8 cellular contexts compared by ENCODE assay signal in genomic region chr16:68529608-68529930, GRCh38. TPM values are rescaled to one million over a fixed set of nuclear protein-coding genes. Genes with fewer than 3 reads are reported as not detected.
DNase-seq lines count a peak whose midpoint lies in the region; ATAC-seq and TF ChIP-seq lines count a peak whose summit lies in the region.

No MANE protein-coding gene starts in this region.

- peaks cover 0 to 21% of the 10 kb centered on the region in 2 donors for H3K4me1 ChIP-seq in muscle layer of duodenum (ENCODE audit: control insufficient read depth in 1 of 2, insufficient read depth in 2 of 2, low read length in 2 of 2)

- peaks cover 15% of the 10 kb centered on the region for H3K4me1 Mint-ChIP-seq in chondrocyte (ENCODE audit: low read depth)

- H3K9me3 ChIP-seq in muscle layer of duodenum (ENCODE audit: control insufficient read depth in 1 of 2, low read length in 2 of 2): no peaks in the 10 kb centered on the region

- ATAC-seq in GM18519 (IDR thresholded peaks at IDR 0.05; ENCODE audit: low FRiP score, unreplicated experiment) (peak; percentile 10), HG03354 (IDR thresholded peaks at IDR 0.05; ENCODE audit: poor library complexity, severe bottlenecking, unreplicated experiment) (peak; percentile 13)

- H3K27me3 Mint-ChIP-seq in chondrocyte (ENCODE audit: low read depth): peaks cover 2% of the 10 kb centered on the region

- peak overlapping the region; percentile 84 for H3K4me3 Mint-ChIP-seq in chondrocyte (ENCODE audit: unreplicated experiment)

- H3K27me3 ChIP-seq in muscle layer of duodenum (ENCODE audit: low read depth, low read length): no peaks in the 10 kb centered on the region

- no peaks in the 10 kb centered on the region for H3K36me3 ChIP-seq in muscle layer of duodenum (ENCODE audit: control insufficient read depth in 1 of 2, insufficient read depth in 2 of 2, low read length in 2 of 2)

- H3K27ac Mint-ChIP-seq in chondrocyte (ENCODE audit: unreplicated experiment): peak overlapping the region; percentile 80

- H3K27ac ChIP-seq in muscle layer of duodenum (ENCODE audit: low read length): no peak overlapping the region

- TF ChIP-seq CTCF in chondrocyte (IDR thresholded peaks at IDR 0.05): no peak

- peaks cover 8% of the 10 kb centered on the region for H3K9me3 Mint-ChIP-seq in chondrocyte (ENCODE audit: low read depth)

- DNase-seq in chondrocyte (ENCODE audit: low spot score) (no peak), NCI-H524 treated with DMSO at 0.1 percent for 48 hours (lab: John Stamatoyannopoulos, UW) (no peak), NCI-H524 (lab: John Stamatoyannopoulos, UW) (no peak), islet precursor cell (no peak)
- no peak for DNase-seq in activated CD8-positive, alpha-beta memory T cell treated with anti-CD3 and anti-CD28 coated beads for 24 hours

- H3K4me3 ChIP-seq in muscle layer of duodenum (ENCODE audit: low read depth in 1 of 2, low read length in 2 of 2): peak overlapping the region; percentile 64 to 98

- H3K36me3 Mint-ChIP-seq in chondrocyte (ENCODE audit: low read depth): peaks cover 7% of the 10 kb centered on the region

RNA-seq across cellular contexts. Expression of gene ZFP90, which starts 9.5 kb away (rescaled TPM):
- total RNA-seq in chondrocyte: 29.7 to 35.1 TPM (median 32.5 TPM) in 3 replicates
